ENCODE assay signal across 23 cellular contexts in genomic region chr1:173413271-173413707, GRCh38.
DNase-seq lines count a peak whose midpoint lies in the region; ATAC-seq, FAIRE-seq and TF ChIP-seq lines count a peak whose summit lies in the region.
"Had no signal": no experiment of that assay in that cellular context is flagged by ENCODE, and none has a peak within 500 bp of the region (broad histone marks: within the 10 kb centered on the region; RNA-seq: fewer than 3 reads in every experiment).

No MANE protein-coding gene starts in this region.

- H3K9me2 ChIP-seq in OCI-LY7 (ENCODE audit: insufficient read depth, low read length) (no peaks in the 10 kb centered on the region), SK-N-SH (no peaks in the 10 kb centered on the region)

- H3K9me3 ChIP-seq in OCI-LY7 (ENCODE audit: low read length) = no peaks in the 10 kb centered on the region
- H3K9me3 ChIP-seq in SK-N-SH = no peaks in the 10 kb centered on the region
- H3K9me3 ChIP-seq: adrenal gland, gastroesophageal sphincter, neutrophil, thoracic aorta had no signal

- H3K27ac Mint-ChIP-seq in CD14-positive monocyte (peak overlapping the region in 4 of 7 donors; percentile 21 to 66 (median 64)), memory B cell (peak overlapping the region; percentile 98)
- H3K27ac Mint-ChIP-seq: activated CD4-positive, alpha-beta T cell treated with anti-CD3 and anti-CD28 coated beads, Interleukin-2, amount 10 ng/mL, durations not matched to agents 24 days and 14 days had no signal

- H3K36me3 ChIP-seq in OCI-LY7 (ENCODE audit: insufficient read depth, low read length) (0 out of 2 replicates have a peak, but pooled peaks cover under 1% of the 10 kb centered on the region), SK-N-SH (replicated peaks in 1 of 2; ENCODE audit: control insufficient read depth in 1 of 2, insufficient read depth in 2 of 2, low read length in 1 of 2) (peaks cover 0 to 2% of the 10 kb centered on the region in 2 experiments)
- H3K36me3 ChIP-seq: adrenal gland had no signal

- H3K9ac ChIP-seq in SK-N-SH = no peak overlapping the region

- no peak for TF ChIP-seq RAD21 in SK-N-SH (IDR thresholded peaks at IDR 0.05; ENCODE audit: low read length)

- H3K36me3 Mint-ChIP-seq in CD14-positive monocyte (peaks cover 5 to 9% of the 10 kb centered on the region in 2 donors), memory B cell (peaks cover 1% of the 10 kb centered on the region)

- H3K9me3 Mint-ChIP-seq in CD14-positive monocyte (peaks cover 0 to 3% (median 0%) of the 10 kb centered on the region in 7 donors), memory B cell (no peaks in the 10 kb centered on the region)
- H3K9me3 Mint-ChIP-seq: activated CD4-positive, alpha-beta T cell treated with anti-CD3 and anti-CD28 coated beads, Interleukin-2, amount 10 ng/mL, durations not matched to agents 24 days and 14 days; H9 had no signal

- no peak for TF ChIP-seq CTCF in CD14-positive monocyte (IDR thresholded peaks at IDR 0.05)
- TF ChIP-seq CTCF in OCI-LY7 (conservative IDR thresholded peaks at IDR 0.05; ENCODE audit: low read length) = no peak
- no peak for TF ChIP-seq CTCF in SK-N-SH (IDR thresholded peaks at IDR 0.05)

- CTCF ChIA-PET in OCI-LY7 (lab: Charles Lee; ENCODE audit: unreplicated experiment) (interaction anchor here (0.5 kb wide), 1 partner anchor 31 kb away, joined by 3 read pairs; no protein-coding TSS in a partner anchor), SK-N-SH (lab: Yijun Ruan, JAX) (no interaction called here)

- peak overlapping the region; percentile 96 for H3K27ac ChIP-seq in OCI-LY7 (ENCODE audit: low read depth, low read length, poor library complexity, severe bottlenecking)
- no peak overlapping the region for H3K27ac ChIP-seq in SK-N-SH (ENCODE audit: low read depth in 2 of 2, low read length in 1 of 2)
- H3K27ac ChIP-seq: gastroesophageal sphincter, neutrophil, thoracic aorta had no signal

- peaks cover 100% of the 10 kb centered on the region for H3K4me1 ChIP-seq in OCI-LY7 (ENCODE audit: insufficient read depth, low read length, poor library complexity, severe bottlenecking)
- H3K4me1 ChIP-seq in SK-N-SH (ENCODE audit: control insufficient read depth in 1 of 2, insufficient read depth in 2 of 2, low read depth in 1 of 2, low read length in 1 of 2) = peaks cover 0 to 9% of the 10 kb centered on the region in 2 experiments; a peak in 2 of 4 replicates
- H3K4me1 ChIP-seq: gastroesophageal sphincter had no signal

- intact Hi-C loops in CD14-positive monocyte (cut with micrococcal nuclease) (loop anchor here in 1 of 2 donors (10.0 kb wide), 1 partner anchor 588 kb away; no protein-coding TSS in a partner anchor), OCI-LY7 (cut with micrococcal nuclease; ENCODE audit: unreplicated experiment) (loop anchor here (2.0 to 10.0 kb wide), 5 partner anchors 298 to 881 kb away; partner anchors contain the start of genes SUCO and ZBTB37)

- TF ChIP-seq POLR2A in GM12892 (IDR thresholded peaks at IDR 0.05; ENCODE audit: low read depth, low read length) = peak; percentile 13; the same call in 1 of the 2 replicates

- DNase-seq in CD14-positive monocyte (ENCODE audit: low spot score) (no peak), GM12892 (ENCODE audit: insufficient read length) (no peak), OCI-LY7 (ENCODE audit: low spot score) (peak; percentile 72), memory B cell (ENCODE audit: low spot score in 2 of 2) (peak in 1 of 2 donors; percentile 36), cerebellar nuclear complex (lab: John Stamatoyannopoulos, UW) (no peak), NCI-H1417 (lab: John Stamatoyannopoulos, UW) (no peak), SK-N-SH (no peak)
- DNase-seq: activated CD4-positive, alpha-beta T cell treated with anti-CD3 and anti-CD28 coated beads, Interleukin-2, amount 10 ng/mL, durations not matched to agents 24 days and 14 days; activated effector memory CD4-positive, alpha-beta T cell treated with anti-CD3 and anti-CD28 coated beads, Interleukin-2, amount 50 U/mL, for 16 hours; adrenal gland; caudate nucleus; DMS79; H9; MV-4-11; NCI-H1930; NCI-H446; NK-92 treated with Interleukin-12 subunit alpha and Interleukin-12 subunit beta, amount 100 ng/mL, for 24 hours; RPMI8226; SW 1271 had no signal

- H3K79me2 ChIP-seq in OCI-LY7 (ENCODE audit: insufficient read depth, low read depth, low read length) = peaks cover 20% of the 10 kb centered on the region; the same call in 1 of the 2 replicates
- no peaks in the 10 kb centered on the region for H3K79me2 ChIP-seq in SK-N-SH (ENCODE audit: insufficient read depth)

- WGBS in SK-N-SH (ENCODE audit: low lambda C conversion rate) = 100% methylated on average over 4 of the region's 7 CpGs

- H3F3A ChIP-seq in SK-N-SH (replicated peaks; ENCODE audit: insufficient read depth) = peaks cover 16% of the 10 kb centered on the region

- no peak for FAIRE-seq in GM12892 (lab: Jason Lieb, UNC)

- POLR2A ChIA-PET in OCI-LY7 (lab: Charles Lee) (interaction anchor here (1.1 kb wide), 1 partner anchor 30 kb away, joined by 3 read pairs; no protein-coding TSS in a partner anchor), SK-N-SH (lab: Yijun Ruan, JAX) (no interaction called here)

- H4K20me1 ChIP-seq in OCI-LY7 (ENCODE audit: insufficient read depth, low read length) (no peaks in the 10 kb centered on the region), SK-N-SH (ENCODE audit: insufficient read depth) (no peaks in the 10 kb centered on the region)

- H3K27me3 Mint-ChIP-seq in CD14-positive monocyte (ENCODE audit: low read depth in 3 of 3) (peaks cover 0 to 2% (median 0%) of the 10 kb centered on the region in 3 donors), memory B cell (no peaks in the 10 kb centered on the region)
- H3K27me3 Mint-ChIP-seq: activated CD4-positive, alpha-beta T cell treated with anti-CD3 and anti-CD28 coated beads, Interleukin-2, amount 10 ng/mL, durations not matched to agents 24 days and 14 days had no signal

- H2AFZ ChIP-seq in OCI-LY7 (ENCODE audit: low read length) = no peak overlapping the region; the same call in 1 of the 2 replicates
- H2AFZ ChIP-seq in SK-N-SH (ENCODE audit: low read depth) = no peak overlapping the region

- peak; percentile 12 for ATAC-seq in memory B cell (ENCODE audit: low read depth)
- ATAC-seq in HG03097 (IDR thresholded peaks at IDR 0.05; ENCODE audit: low FRiP score, unreplicated experiment) = no peak
- ATAC-seq: gastroesophageal sphincter had no signal

- TF ChIP-seq EP300 in SK-N-SH (IDR thresholded peaks at IDR 0.05; ENCODE audit: borderline replicate concordance in 1 of 2, low read depth in 1 of 2, low read length in 1 of 2) = no peak

- BruUV-seq in OCI-LY7 (replicated peaks; lab: Mats Ljungman, UMichigan) = no TSS peak

- H3K4me3 Mint-ChIP-seq in CD14-positive monocyte (no peak overlapping the region), memory B cell (peak overlapping the region; percentile 77)
- H3K4me3 Mint-ChIP-seq: activated CD4-positive, alpha-beta T cell treated with anti-CD3 and anti-CD28 coated beads, Interleukin-2, amount 10 ng/mL, durations not matched to agents 24 days and 14 days; H9 had no signal

- H3K27me3 ChIP-seq in SK-N-SH (ENCODE audit: insufficient read depth) = no peaks in the 10 kb centered on the region
- H3K27me3 ChIP-seq: adrenal gland, gastroesophageal sphincter, neutrophil had no signal

- H3K4me2 ChIP-seq in OCI-LY7 (ENCODE audit: low read length) (peak overlapping the region; percentile 76), SK-N-SH (no peak overlapping the region)

- H3K4me3 ChIP-seq in OCI-LY7 (ENCODE audit: low read depth, low read length, poor library complexity, severe bottlenecking) (peak overlapping the region; percentile 64), SK-N-SH (ENCODE audit: low read depth in 2 of 2, low read length in 1 of 2) (no peak overlapping the region)
- H3K4me3 ChIP-seq: adrenal gland, gastroesophageal sphincter, thoracic aorta had no signal

- H3K4me1 Mint-ChIP-seq in CD14-positive monocyte = peaks cover 69% of the 10 kb centered on the region
- peaks cover 69% of the 10 kb centered on the region for H3K4me1 Mint-ChIP-seq in memory B cell

TF ChIP-seq in SK-N-SH, 30 proteins besides CTCF, POLR2A, EP300 and RAD21 (continues in another document):
- no peak for TF ChIP-seq USF1 (IDR thresholded peaks at IDR 0.05; ENCODE audit: borderline replicate concordance, low read depth)
- no peak for TF ChIP-seq MEF2A (IDR thresholded peaks at IDR 0.05; ENCODE audit: borderline replicate concordance, low read depth)
- TF ChIP-seq RCOR1 (IDR thresholded peaks at IDR 0.05; ENCODE audit: low read length) = no peak
- no peak for TF ChIP-seq CHD2 (IDR thresholded peaks at IDR 0.05; ENCODE audit: low read length, partially characterized antibody)
- no peak for TF ChIP-seq JUND (IDR thresholded peaks at IDR 0.05)
- TF ChIP-seq MAX (IDR thresholded peaks at IDR 0.05; ENCODE audit: low read depth) = no peak
- TF ChIP-seq ZBTB33 (IDR thresholded peaks at IDR 0.05; ENCODE audit: borderline replicate concordance, low read depth) = no peak
- no peak for TF ChIP-seq FOXM1 (IDR thresholded peaks at IDR 0.05; ENCODE audit: low read depth)
